ENCODE assay signal across 20 cellular contexts in genomic region chr16:28067604-28068382, GRCh38. TPM values are rescaled to one million over a fixed set of nuclear protein-coding genes. Genes with fewer than 3 reads are reported as not detected.
DNase-seq lines count a peak whose midpoint lies in the region; ATAC-seq and TF ChIP-seq lines count a peak whose summit lies in the region.
"Had no signal": no experiment of that assay in that cellular context is flagged by ENCODE, and none has a peak within 500 bp of the region (broad histone marks: within the 10 kb centered on the region; RNA-seq: fewer than 3 reads in every experiment).

No MANE protein-coding gene starts in this region.

- no peak for TF ChIP-seq CTCF in AG04449 (IDR thresholded peaks at IDR 0.05; ENCODE audit: insufficient read depth, low read length, missing control alignments)

- DNase-seq in AG04449 (ENCODE audit: low read depth, low spot score) (peak; percentile 24), HS-27A (ENCODE audit: low read depth) (peak; percentile 53), dedifferentiated amniotic fluid mesenchymal stem cell (ENCODE audit: extremely low spot score) (peak; percentile 17), kidney tubule cell (ENCODE audit: low spot score) (peak; percentile 29), midbrain (lab: John Stamatoyannopoulos, UW) (no peak), NCI-H2107 treated with DMSO at 0.1 percent for 48 hours (lab: John Stamatoyannopoulos, UW; ENCODE audit: unreplicated experiment) (no peak)
- DNase-seq in naive thymus-derived CD8-positive, alpha-beta T cell, result no peak
- DNase-seq: activated CD4-positive, alpha-beta T cell treated with anti-CD3 and anti-CD28 coated beads for 48 hours; activated naive CD8-positive, alpha-beta T cell treated with anti-CD3 and anti-CD28 coated beads, Interleukin-2, amount 50 U/mL, for 24 hours; activated T-cell treated with anti-CD3 and anti-CD28 coated beads, Interleukin-2, amount 50 U/mL, for 1 hour; H9; Kasumi-1; NCI-H1694; NCI-H526; ovary; SIG-M5; T1000 had no signal

- H3K4me3 Mint-ChIP-seq in naive thymus-derived CD8-positive, alpha-beta T cell, result no peak overlapping the region
- H3K4me3 Mint-ChIP-seq: activated naive CD8-positive, alpha-beta T cell treated with anti-CD3 and anti-CD28 coated beads, Interleukin-2, amount 50 U/mL, for 24 hours; B cell; H9 had no signal

- POLR2A ChIA-PET in AG04449 (lab: Yijun Ruan, JAX), result no interaction called here
- POLR2A ChIA-PET in naive thymus-derived CD8-positive, alpha-beta T cell (lab: Charles Lee), result no interaction called here

- H3K27me3 Mint-ChIP-seq in naive thymus-derived CD8-positive, alpha-beta T cell, result peaks cover 9 to 33% (median 21%) of the 10 kb centered on the region in 5 donors

- H3K36me3 Mint-ChIP-seq in naive thymus-derived CD8-positive, alpha-beta T cell, result no peaks in the 10 kb centered on the region

- CTCF ChIA-PET in AG04449 (lab: Yijun Ruan, JAX), result interaction anchor here (1.2 to 2.0 kb wide), 6 partner anchors 95 to 431 kb away, joined by 4 to 8 read pairs (median 6); no protein-coding TSS in a partner anchor

- ATAC-seq in HG03565 (IDR thresholded peaks at IDR 0.05; ENCODE audit: unreplicated experiment), result no peak
- no peak for ATAC-seq in naive thymus-derived CD8-positive, alpha-beta T cell
- ATAC-seq: activated naive CD8-positive, alpha-beta T cell treated with anti-CD3 and anti-CD28 coated beads, Interleukin-2, amount 50 U/mL, for 24 hours had no signal

- H3K4me3 ChIP-seq in AG04449 (ENCODE audit: low read depth, low read length), result no peak overlapping the region
- H3K4me3 ChIP-seq: ovary had no signal

- peaks cover 0 to 6% (median 0%) of the 10 kb centered on the region in 4 donors for H3K4me1 Mint-ChIP-seq in naive thymus-derived CD8-positive, alpha-beta T cell
- H3K4me1 Mint-ChIP-seq: activated naive CD8-positive, alpha-beta T cell treated with anti-CD3 and anti-CD28 coated beads, Interleukin-2, amount 50 U/mL, for 24 hours; B cell had no signal

- peak overlapping the region in 1 of 10 donors; percentile 57 for H3K27ac Mint-ChIP-seq in naive thymus-derived CD8-positive, alpha-beta T cell
- H3K27ac Mint-ChIP-seq: activated naive CD8-positive, alpha-beta T cell treated with anti-CD3 and anti-CD28 coated beads, Interleukin-2, amount 50 U/mL, for 24 hours; B cell; H9 had no signal

- no peaks in the 10 kb centered on the region for H3K9me3 Mint-ChIP-seq in naive thymus-derived CD8-positive, alpha-beta T cell
- H3K9me3 Mint-ChIP-seq: activated naive CD8-positive, alpha-beta T cell treated with anti-CD3 and anti-CD28 coated beads, Interleukin-2, amount 50 U/mL, for 24 hours; H9 had no signal

RNA-seq across cellular contexts. Expression of gene GSG1L, which starts 4.3 kb away (rescaled TPM):
- total RNA-seq in naive thymus-derived CD8-positive, alpha-beta T cell, result not detected
- not detected for polyA plus RNA-seq in naive thymus-derived CD8-positive, alpha-beta T cell
- total RNA-seq: B cell, subcutaneous adipose tissue had no signal

Comparison
In these comparisons a context has a peak if more than half of its experiments do, and no peak if none do; other contexts are left out.
1. DNase-seq: peak in AG04449 (single experiment), HS-27A (single experiment), dedifferentiated amniotic fluid mesenchymal stem cell (single experiment) and kidney tubule cell (single experiment); none in midbrain (single experiment), NCI-H2107 treated with DMSO at 0.1 percent for 48 hours (single experiment) and naive thymus-derived CD8-positive, alpha-beta T cell (0 of 10).